ENCODE assay signal across 7 cellular contexts in the genomic region with DNA sequence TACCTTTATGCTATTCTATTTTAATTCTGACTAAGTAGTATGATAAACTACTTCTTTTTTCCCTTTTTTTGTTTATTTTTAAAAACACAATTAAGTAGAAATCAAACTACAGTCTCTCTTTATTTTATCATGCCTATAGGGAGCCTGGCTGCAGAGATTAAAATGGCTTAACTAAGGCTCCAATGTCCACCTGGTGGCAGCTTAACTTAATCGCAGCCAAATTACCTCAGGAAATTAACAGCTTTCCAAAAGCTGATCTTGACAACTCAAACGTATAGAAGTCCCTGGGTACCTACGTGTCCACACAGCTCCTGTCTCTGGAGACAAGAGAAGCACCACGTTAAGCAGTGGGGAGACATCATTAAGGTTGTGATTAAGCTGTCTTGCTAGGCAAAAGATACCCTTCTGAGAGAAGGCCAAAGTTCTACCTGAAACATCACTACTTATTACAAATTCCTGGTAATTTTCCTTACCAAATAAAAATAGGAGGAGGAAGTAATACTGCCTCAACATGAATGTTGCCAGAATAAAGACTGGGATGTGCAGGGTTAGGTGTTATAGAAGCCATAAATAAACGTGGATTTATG.
DNase-seq lines count a peak whose midpoint lies in the region; ATAC-seq and TF ChIP-seq lines count a peak whose summit lies in the region.

No MANE protein-coding gene starts in this region.

- H3K27ac Mint-ChIP-seq in MCF 10A (ENCODE audit: low read depth, unreplicated experiment), result no peak overlapping the region
- no peak overlapping the region for H3K27ac Mint-ChIP-seq in neural crest cell (ENCODE audit: unreplicated experiment)

- no peaks in the 10 kb centered on the region for H3K4me1 Mint-ChIP-seq in MCF 10A (ENCODE audit: insufficient read depth, unreplicated experiment)
- no peaks in the 10 kb centered on the region for H3K4me1 Mint-ChIP-seq in neural crest cell

- TF ChIP-seq CTCF in GM10248 (IDR thresholded peaks at IDR 0.05; ENCODE audit: control extremely low read depth, extremely low read depth, low read depth, missing control alignments) (peak; percentile 24), LNCAP (IDR thresholded peaks at IDR 0.05) (peak; percentile 55), MCF 10A (IDR thresholded peaks at IDR 0.05; ENCODE audit: unreplicated experiment) (peak; percentile 64), neural crest cell (conservative IDR thresholded peaks at IDR 0.05) (peak; percentile 69)

- H3K27me3 Mint-ChIP-seq in MCF 10A (ENCODE audit: insufficient read depth, unreplicated experiment), result peaks cover 30% of the 10 kb centered on the region
- peaks cover 17% of the 10 kb centered on the region for H3K27me3 Mint-ChIP-seq in neural crest cell (ENCODE audit: low read depth)

- no peak overlapping the region for H3K4me3 Mint-ChIP-seq in MCF 10A (ENCODE audit: unreplicated experiment)
- no peak overlapping the region for H3K4me3 Mint-ChIP-seq in neural crest cell

- H3K36me3 Mint-ChIP-seq in MCF 10A (ENCODE audit: insufficient read depth, unreplicated experiment), result no peaks in the 10 kb centered on the region
- H3K36me3 Mint-ChIP-seq in neural crest cell (ENCODE audit: low read depth), result no peaks in the 10 kb centered on the region

- DNase-seq in GM10248 (ENCODE audit: extremely low spot score) (no peak), MCF 10A (ENCODE audit: unreplicated experiment) (peak; percentile 53), neural crest cell (ENCODE audit: low read depth, low spot score) (no peak), mucosa of gallbladder (ENCODE audit: low spot score) (no peak), cerebellar nuclear complex (lab: John Stamatoyannopoulos, UW) (no peak)

- POLR2A ChIA-PET in GM10248 (lab: Yijun Ruan, JAX), result no interaction called here
- POLR2A ChIA-PET in MCF 10A (lab: Yijun Ruan, JAX), result interaction anchor here (0.6 to 2.3 kb wide), 3 partner anchors 16 to 63 kb away, joined by 3 to 8 read pairs (median 6); a partner anchor contains a TSS

- ATAC-seq in HG03025 (IDR thresholded peaks at IDR 0.05; ENCODE audit: low FRiP score, unreplicated experiment), result no peak

- H3K9me3 Mint-ChIP-seq in MCF 10A (ENCODE audit: unreplicated experiment), result peaks cover 4% of the 10 kb centered on the region
- peaks cover 10% of the 10 kb centered on the region for H3K9me3 Mint-ChIP-seq in neural crest cell

- intact Hi-C loops in MCF 10A (cut with micrococcal nuclease), result loop anchor here (1.0 kb wide), 1 partner anchor 56 kb away; no protein-coding TSS in a partner anchor

- BruUV-seq in MCF 10A (replicated peaks; lab: Mats Ljungman, UMichigan), result no TSS peak

- CTCF ChIA-PET in GM10248 (lab: Yijun Ruan, JAX), result interaction anchor here (0.9 to 3.1 kb wide), 3 partner anchors 11 to 18 kb away, joined by 3 to 12 read pairs (median 3); no protein-coding TSS in a partner anchor
- CTCF ChIA-PET in MCF 10A (lab: Yijun Ruan, JAX), result interaction anchor here (0.6 to 3.3 kb wide), 27 partner anchors 11 to 1843 kb away, joined by 3 to 24 read pairs (median 5); a partner anchor contains a TSS
